11 cellular contexts compared by ENCODE assay signal in genomic region chr10:130968511-130968910, GRCh38.
"Had no signal": no experiment of that assay in that cellular context is flagged by ENCODE, and none has a peak within 500 bp of the region (broad histone marks: within the 10 kb centered on the region; RNA-seq: fewer than 3 reads in every experiment).

No MANE protein-coding gene starts in this region.

- H3K4me3 Mint-ChIP-seq: HFFc6, IgD-negative memory B cell had no signal

- H3K9ac ChIP-seq: GM23248, KMS-11 had no signal

- H3K36me3 ChIP-seq: HAP-1 had no signal

- H3K4me3 ChIP-seq: GM23248, HAP-1 had no signal

- H3K4me1 ChIP-seq: HAP-1 had no signal

- H3K4me1 Mint-ChIP-seq: IgD-negative memory B cell had no signal

- H3K27ac Mint-ChIP-seq: HFFc6, IgD-negative memory B cell had no signal

- H3K9me3 ChIP-seq: HAP-1 had no signal

- ATAC-seq: HCT116, HepG2 had no signal

- H3K27ac ChIP-seq: GM23248, HL-60, KMS-11 had no signal

- H3K27me3 Mint-ChIP-seq: IgD-negative memory B cell had no signal

- DNase-seq: GM23248, GOT3, H7, HFFc6, KBM-7 had no signal
